In genomic region chr6:125018136-125018535, GRCh38 we compare ENCODE assay signal across 31 cellular contexts. TPM values are rescaled to one million over a fixed set of nuclear protein-coding genes. Genes with fewer than 3 reads are reported as not detected.
"Had no signal": no experiment of that assay in that cellular context is flagged by ENCODE, and none has a peak within 500 bp of the region (broad histone marks: within the 10 kb centered on the region; RNA-seq: fewer than 3 reads in every experiment).

No MANE protein-coding gene starts in this region.

- H3K27me3 ChIP-seq: ascending aorta had no signal

- H3K9me3 ChIP-seq: ascending aorta had no signal

- H2AFZ ChIP-seq: PC-9 had no signal

- ATAC-seq: activated CD8-positive, alpha-beta memory T cell treated with anti-CD3 and anti-CD28 coated beads, Interleukin-2, amount 10 ng/mL, durations not matched to agents 7 days and 5 days; activated T-cell treated with anti-CD3 and anti-CD28 coated beads, Interleukin-2, amount 50 U/mL, for 72 hours; activated T-helper 17 cell treated with anti-CD3 and anti-CD28 coated beads, Interleukin-2, amount 50 U/mL, for 72 hours had no signal

- DNase-seq: activated CD4-positive, alpha-beta memory T cell treated with anti-CD3 and anti-CD28 coated beads, Interleukin-2, amount 10 ng/mL, durations not matched to agents 7 days and 5 days; activated CD4-positive, alpha-beta T cell treated with anti-CD3 and anti-CD28 coated beads for 1 hour; activated CD4-positive, alpha-beta T cell treated with anti-CD3 and anti-CD28 coated beads for 48 hours; activated CD4-positive, CD25-positive, alpha-beta regulatory T cell; activated CD8-positive, alpha-beta memory T cell treated with anti-CD3 and anti-CD28 coated beads for 24 hours; activated CD8-positive, alpha-beta memory T cell treated with anti-CD3 and anti-CD28 coated beads, Interleukin-2, amount 10 ng/mL, durations not matched to agents 7 days and 5 days; activated CD8-positive, alpha-beta memory T cell treated with anti-CD3 and anti-CD28 coated beads, Interleukin-2, amount 50 U/mL, for 48 hours; activated effector memory CD4-positive, alpha-beta T cell treated with anti-CD3 and anti-CD28 coated beads, Interleukin-2, amount 50 U/mL, for 16 hours; activated naive CD4-positive, alpha-beta T cell; activated naive CD4-positive, alpha-beta T cell treated with anti-CD3 and anti-CD28 coated beads, Interleukin-2, amount 50 U/mL, for 16 hours; activated naive CD8-positive, alpha-beta T cell treated with anti-CD3 and anti-CD28 coated beads for 36 hours; activated T-cell treated with anti-CD3 and anti-CD28 coated beads, Interleukin-2, amount 50 U/mL, for 1 hour; activated T-cell treated with anti-CD3 and anti-CD28 coated beads, Interleukin-2, amount 50 U/mL, for 72 hours; amygdala; caudate nucleus; MM.1S; MV-4-11; NCI-H1092; NCI-H1436 treated with DMSO at 0.1 percent for 48 hours; NCI-H1694 treated with DMSO at 0.1 percent for 48 hours; NCI-H2029; NCI-H345; PC-9; Right ventricle myocardium superior; SW 1271; T1000; WERI-Rb-1 had no signal

- H3K36me3 Mint-ChIP-seq: activated CD8-positive, alpha-beta memory T cell treated with anti-CD3 and anti-CD28 coated beads, Interleukin-2, amount 10 ng/mL, durations not matched to agents 7 days and 5 days; activated naive CD8-positive, alpha-beta T cell treated with anti-CD3 and anti-CD28 coated beads for 36 hours had no signal

- H3K36me3 ChIP-seq: ascending aorta, WERI-Rb-1 had no signal

- H3K9me3 Mint-ChIP-seq: activated CD4-positive, alpha-beta memory T cell treated with anti-CD3 and anti-CD28 coated beads, Interleukin-2, amount 10 ng/mL, durations not matched to agents 7 days and 5 days; activated naive CD8-positive, alpha-beta T cell treated with anti-CD3 and anti-CD28 coated beads for 36 hours; activated T-helper 17 cell treated with anti-CD3 and anti-CD28 coated beads, Interleukin-2, amount 50 U/mL, for 72 hours had no signal

- H3K4me3 Mint-ChIP-seq: activated CD4-positive, alpha-beta memory T cell treated with anti-CD3 and anti-CD28 coated beads, Interleukin-2, amount 10 ng/mL, durations not matched to agents 7 days and 5 days; activated CD8-positive, alpha-beta memory T cell treated with anti-CD3 and anti-CD28 coated beads, Interleukin-2, amount 10 ng/mL, durations not matched to agents 7 days and 5 days; activated naive CD8-positive, alpha-beta T cell treated with anti-CD3 and anti-CD28 coated beads for 36 hours; activated T-cell treated with anti-CD3 and anti-CD28 coated beads, Interleukin-2, amount 50 U/mL, for 72 hours; activated T-helper 17 cell treated with anti-CD3 and anti-CD28 coated beads, Interleukin-2, amount 50 U/mL, for 72 hours had no signal

- H3K4me2 ChIP-seq: KMS-11, PC-9 had no signal

- H3K4me1 Mint-ChIP-seq: activated T-helper 17 cell treated with anti-CD3 and anti-CD28 coated beads, Interleukin-2, amount 50 U/mL, for 72 hours had no signal

- H3K4me3 ChIP-seq: ascending aorta, PC-9 had no signal

- H3K27ac Mint-ChIP-seq: activated CD4-positive, alpha-beta memory T cell treated with anti-CD3 and anti-CD28 coated beads, Interleukin-2, amount 10 ng/mL, durations not matched to agents 7 days and 5 days; activated CD8-positive, alpha-beta memory T cell treated with anti-CD3 and anti-CD28 coated beads, Interleukin-2, amount 10 ng/mL, durations not matched to agents 7 days and 5 days; activated naive CD8-positive, alpha-beta T cell treated with anti-CD3 and anti-CD28 coated beads for 36 hours; activated T-cell treated with anti-CD3 and anti-CD28 coated beads, Interleukin-2, amount 50 U/mL, for 72 hours; activated T-helper 17 cell treated with anti-CD3 and anti-CD28 coated beads, Interleukin-2, amount 50 U/mL, for 72 hours had no signal

- H3K27me3 Mint-ChIP-seq: activated CD8-positive, alpha-beta memory T cell treated with anti-CD3 and anti-CD28 coated beads, Interleukin-2, amount 10 ng/mL, durations not matched to agents 7 days and 5 days; activated naive CD8-positive, alpha-beta T cell treated with anti-CD3 and anti-CD28 coated beads for 36 hours had no signal

- H3K9ac ChIP-seq: KMS-11 had no signal

- H3K27ac ChIP-seq: ascending aorta, KMS-11, PC-9, WERI-Rb-1 had no signal

RNA-seq across cellular contexts. Expression of gene RNF217, which starts 55.9 kb away (rescaled TPM):
- total RNA-seq: OCI-LY7 had no signal
